In genomic region chr7:33024189-33024757, GRCh38 we compare ENCODE assay signal across 24 cellular contexts. TPM values are rescaled to one million over a fixed set of nuclear protein-coding genes. Genes with fewer than 3 reads are reported as not detected.
DNase-seq lines count a peak whose midpoint lies in the region; ATAC-seq and TF ChIP-seq lines count a peak whose summit lies in the region.
"Had no signal": no experiment of that assay in that cellular context is flagged by ENCODE, and none has a peak within 500 bp of the region (broad histone marks: within the 10 kb centered on the region; RNA-seq: fewer than 3 reads in every experiment).

No MANE protein-coding gene starts in this region.

- no peaks in the 10 kb centered on the region for H3K4me1 ChIP-seq in colonic mucosa
- H3K4me1 ChIP-seq in mesenchymal stem cell (ENCODE audit: control insufficient read depth, insufficient read depth, low read depth, low read length): no peaks in the 10 kb centered on the region
- H3K4me1 ChIP-seq: Caco-2 had no signal

- peaks cover 38% of the 10 kb centered on the region for H3K36me3 Mint-ChIP-seq in activated CD8-positive, alpha-beta memory T cell treated with anti-CD3 and anti-CD28 coated beads, Interleukin-2, amount 10 ng/mL, durations not matched to agents 7 days and 5 days
- H3K36me3 Mint-ChIP-seq in activated CD4-positive, alpha-beta memory T cell treated with anti-CD3 and anti-CD28 coated beads for 36 hours: peaks cover 17% of the 10 kb centered on the region

- no peak for DNase-seq in activated CD8-positive, alpha-beta memory T cell treated with anti-CD3 and anti-CD28 coated beads, Interleukin-2, amount 10 ng/mL, durations not matched to agents 7 days and 5 days
- no peak for DNase-seq in activated CD8-positive, alpha-beta memory T cell treated with anti-CD3 and anti-CD28 coated beads for 24 hours
- DNase-seq in colonic mucosa (no peak), mesenchymal stem cell (peak; percentile 26), NCI-H1930 (lab: John Stamatoyannopoulos, UW) (no peak), D341Med (ENCODE audit: low spot score) (no peak)
- DNase-seq in activated CD4-positive, alpha-beta memory T cell treated with anti-CD3 and anti-CD28 coated beads for 36 hours: no peak
- DNase-seq: Caco-2; CD8-positive, alpha-beta T cell; DMS 273 treated with DMSO at 0.1 percent for 48 hours; DND-41; HCEC 1CT; Kasumi-1; MV-4-11; NCI-H1105; NCI-H1436 treated with DMSO at 0.1 percent for 48 hours; NCI-H187 treated with DMSO at 0.1 percent for 48 hours; NCI-H2107; NCI-H446; NCI-H524 treated with DMSO at 0.1 percent for 48 hours; NCI-H774; SK-N-SH had no signal

- H3K9ac ChIP-seq in colonic mucosa (ENCODE audit: low read depth in 2 of 2, low read length in 2 of 2) (no peak overlapping the region), mesenchymal stem cell (ENCODE audit: low read length) (no peak overlapping the region)
- H3K9ac ChIP-seq: SK-N-SH had no signal

- H2BK120ac ChIP-seq in mesenchymal stem cell (ENCODE audit: low read depth, low read length): no peak overlapping the region

- 85% methylated on average over 3 of the region's 4 CpGs for WGBS in mesenchymal stem cell

- H3K27me3 Mint-ChIP-seq in activated CD8-positive, alpha-beta memory T cell treated with anti-CD3 and anti-CD28 coated beads, Interleukin-2, amount 10 ng/mL, durations not matched to agents 7 days and 5 days: no peaks in the 10 kb centered on the region
- H3K27me3 Mint-ChIP-seq in activated CD4-positive, alpha-beta memory T cell treated with anti-CD3 and anti-CD28 coated beads for 36 hours: no peaks in the 10 kb centered on the region
- H3K27me3 Mint-ChIP-seq: B cell had no signal

- H3K4me1 Mint-ChIP-seq in activated CD8-positive, alpha-beta memory T cell treated with anti-CD3 and anti-CD28 coated beads, Interleukin-2, amount 10 ng/mL, durations not matched to agents 7 days and 5 days: peaks cover 2% of the 10 kb centered on the region
- H3K4me1 Mint-ChIP-seq in activated CD4-positive, alpha-beta memory T cell treated with anti-CD3 and anti-CD28 coated beads for 36 hours (ENCODE audit: low read depth): no peaks in the 10 kb centered on the region

- CTCF ChIA-PET in activated CD8-positive, alpha-beta memory T cell treated with anti-CD3 and anti-CD28 coated beads, Interleukin-2, amount 10 ng/mL, durations not matched to agents 7 days and 5 days (lab: Charles Lee): interaction anchor here (2.8 kb wide), 1 partner anchor 178 kb away, joined by 9 read pairs; no protein-coding TSS in a partner anchor
- CTCF ChIA-PET in activated CD4-positive, alpha-beta memory T cell treated with anti-CD3 and anti-CD28 coated beads for 36 hours (lab: Charles Lee): no interaction called here

- POLR2A ChIA-PET in activated CD4-positive, alpha-beta memory T cell treated with anti-CD3 and anti-CD28 coated beads for 36 hours (lab: Charles Lee): no interaction called here

- no peak for TF ChIP-seq CTCF in colonic mucosa (IDR thresholded peaks at IDR 0.05)

- H4K8ac ChIP-seq in mesenchymal stem cell (ENCODE audit: low read length): no peak overlapping the region

- intact Hi-C loops in colonic mucosa (cut with DNase I): no loop called here
- intact Hi-C loops in activated CD4-positive, alpha-beta memory T cell treated with anti-CD3 and anti-CD28 coated beads for 36 hours (cut with micrococcal nuclease): no loop called here

- peaks cover 7% of the 10 kb centered on the region for H3K79me1 ChIP-seq in mesenchymal stem cell (replicated peaks; ENCODE audit: low read length, poor library complexity, severe bottlenecking)

- no peak overlapping the region for H3K18ac ChIP-seq in mesenchymal stem cell (ENCODE audit: low read depth in 1 of 2, low read length in 2 of 2)

- H4K91ac ChIP-seq in mesenchymal stem cell (ENCODE audit: low read length): no peak overlapping the region

- no peak overlapping the region for H2BK15ac ChIP-seq in mesenchymal stem cell (ENCODE audit: low read depth, poor library complexity, severe bottlenecking)

- no peak overlapping the region for H3K14ac ChIP-seq in mesenchymal stem cell (ENCODE audit: low read length in 2 of 2)

- H3K23ac ChIP-seq in mesenchymal stem cell (ENCODE audit: low read length in 2 of 2): no peak overlapping the region

- peak overlapping the region; percentile 24 for H3K27ac ChIP-seq in colonic mucosa
- no peak overlapping the region for H3K27ac ChIP-seq in mesenchymal stem cell (ENCODE audit: low read length, poor library complexity, severe bottlenecking)
- H3K27ac ChIP-seq: C4-2B had no signal

- no peak overlapping the region for H3K4me2 ChIP-seq in mesenchymal stem cell (ENCODE audit: low read length, poor library complexity, severe bottlenecking)
- H3K4me2 ChIP-seq: SK-N-SH had no signal

- H2AFZ ChIP-seq in mesenchymal stem cell (ENCODE audit: low read depth, low read length): no peak overlapping the region

- H2BK5ac ChIP-seq in mesenchymal stem cell (ENCODE audit: low read depth, low read length, poor library complexity, severe bottlenecking): no peak overlapping the region

- H2BK12ac ChIP-seq in mesenchymal stem cell (ENCODE audit: low read length in 2 of 2): no peak overlapping the region

- no peaks in the 10 kb centered on the region for H3K9me3 Mint-ChIP-seq in activated CD8-positive, alpha-beta memory T cell treated with anti-CD3 and anti-CD28 coated beads, Interleukin-2, amount 10 ng/mL, durations not matched to agents 7 days and 5 days (ENCODE audit: low read depth)
- H3K9me3 Mint-ChIP-seq in activated CD4-positive, alpha-beta memory T cell treated with anti-CD3 and anti-CD28 coated beads for 36 hours: no peaks in the 10 kb centered on the region
- H3K9me3 Mint-ChIP-seq: CD8-positive, alpha-beta T cell had no signal

- H3K36me3 ChIP-seq in colonic mucosa (peaks cover 7% of the 10 kb centered on the region), mesenchymal stem cell (ENCODE audit: control insufficient read depth in 1 of 2, insufficient read depth in 2 of 2, low read depth in 1 of 2, low read length in 2 of 2) (peaks cover 7 to 59% of the 10 kb centered on the region in 2 experiments)

- no peak for ATAC-seq in activated CD8-positive, alpha-beta memory T cell treated with anti-CD3 and anti-CD28 coated beads, Interleukin-2, amount 10 ng/mL, durations not matched to agents 7 days and 5 days
- ATAC-seq: CD8-positive, alpha-beta T cell had no signal

- H3K27me3 ChIP-seq in colonic mucosa (no peaks in the 10 kb centered on the region), mesenchymal stem cell (ENCODE audit: control insufficient read depth in 1 of 2, insufficient read depth in 1 of 2, low read length in 2 of 2) (no peaks in the 10 kb centered on the region)

- peak overlapping the region; percentile 4 for H3K27ac Mint-ChIP-seq in activated CD8-positive, alpha-beta memory T cell treated with anti-CD3 and anti-CD28 coated beads, Interleukin-2, amount 10 ng/mL, durations not matched to agents 7 days and 5 days
- no peak overlapping the region for H3K27ac Mint-ChIP-seq in activated CD4-positive, alpha-beta memory T cell treated with anti-CD3 and anti-CD28 coated beads for 36 hours
- H3K27ac Mint-ChIP-seq: B cell; CD8-positive, alpha-beta T cell had no signal

- H2AK5ac ChIP-seq in mesenchymal stem cell (ENCODE audit: low read length, severe bottlenecking): no peak overlapping the region

- H3K4me3 ChIP-seq in colonic mucosa: no peak overlapping the region
- no peak overlapping the region for H3K4me3 ChIP-seq in mesenchymal stem cell (ENCODE audit: insufficient read depth in 1 of 2, low read depth in 1 of 2, low read length in 2 of 2)

- H3K4ac ChIP-seq in mesenchymal stem cell (ENCODE audit: low read depth in 1 of 2, low read length in 2 of 2): no peak overlapping the region

- H3K4me3 Mint-ChIP-seq in activated CD8-positive, alpha-beta memory T cell treated with anti-CD3 and anti-CD28 coated beads, Interleukin-2, amount 10 ng/mL, durations not matched to agents 7 days and 5 days: no peak overlapping the region
- H3K4me3 Mint-ChIP-seq in activated CD4-positive, alpha-beta memory T cell treated with anti-CD3 and anti-CD28 coated beads for 36 hours: no peak overlapping the region
- H3K4me3 Mint-ChIP-seq: B cell; CD8-positive, alpha-beta T cell had no signal

- no peaks in the 10 kb centered on the region for H3K9me3 ChIP-seq in colonic mucosa
- H3K9me3 ChIP-seq in mesenchymal stem cell (ENCODE audit: control insufficient read depth, low read length): no peaks in the 10 kb centered on the region
- H3K9me3 ChIP-seq: Caco-2, SK-N-SH had no signal

RNA-seq across cellular contexts. Expression of gene NT5C3A, which starts 38.3 kb away (rescaled TPM):
- total RNA-seq in activated CD8-positive, alpha-beta memory T cell treated with anti-CD3 and anti-CD28 coated beads, Interleukin-2, amount 10 ng/mL, durations not matched to agents 7 days and 5 days: 10 to 100 TPM; 52.7 to 81.4 TPM
- total RNA-seq in colonic mucosa: 100 to 1,000 TPM in 1 of 2 donors, 10 to 100 TPM in 1; 53.9 to 104 TPM
- polyA plus RNA-seq in mesenchymal stem cell (2013, experiment 1 of 2): 18.2 TPM
- 19.5 TPM for polyA plus RNA-seq in mesenchymal stem cell (2013, experiment 2 of 2)
- 10 to 100 TPM; 38.5 to 42.8 TPM for total RNA-seq in activated CD4-positive, alpha-beta memory T cell treated with anti-CD3 and anti-CD28 coated beads for 36 hours
